In genomic region chr4:95537967-95538485, GRCh38 we compare ENCODE assay signal across 15 cellular contexts. TPM values are rescaled to one million over a fixed set of nuclear protein-coding genes. Genes with fewer than 3 reads are reported as not detected.
"Had no signal": no experiment of that assay in that cellular context is flagged by ENCODE, and none has a peak within 500 bp of the region (broad histone marks: within the 10 kb centered on the region; RNA-seq: fewer than 3 reads in every experiment).

No MANE protein-coding gene starts in this region.

- H3K4me1 ChIP-seq: right lobe of liver, SJSA1, suprapubic skin, vagina had no signal

- H3K36me3 Mint-ChIP-seq: activated naive CD8-positive, alpha-beta T cell treated with anti-CD3 and anti-CD28 coated beads, Interleukin-2, amount 10 ng/mL, durations not matched to agents 7 days and 5 days; naive B cell; stimulated activated naive B cell treated with anti-CD40 and anti-IgM and Interleukin-4, amounts not matched to agents 10 μg/mL and 1 μg/mL and 100 μg/mL, for 72 hours had no signal

- H3K4me3 Mint-ChIP-seq: activated CD4-positive, alpha-beta memory T cell treated with anti-CD3 and anti-CD28 coated beads, Interleukin-2, amount 10 ng/mL, durations not matched to agents 7 days and 5 days; activated naive CD8-positive, alpha-beta T cell treated with anti-CD3 and anti-CD28 coated beads, Interleukin-2, amount 10 ng/mL, durations not matched to agents 7 days and 5 days; effector memory CD8-positive, alpha-beta T cell; naive B cell; stimulated activated naive B cell treated with anti-CD40 and anti-IgM and Interleukin-4, amounts not matched to agents 10 μg/mL and 1 μg/mL and 100 μg/mL, for 72 hours had no signal

- H3K4me1 Mint-ChIP-seq: activated CD4-positive, alpha-beta memory T cell treated with anti-CD3 and anti-CD28 coated beads, Interleukin-2, amount 10 ng/mL, durations not matched to agents 7 days and 5 days; activated naive CD8-positive, alpha-beta T cell treated with anti-CD3 and anti-CD28 coated beads, Interleukin-2, amount 10 ng/mL, durations not matched to agents 7 days and 5 days; naive B cell; stimulated activated naive B cell treated with anti-CD40 and anti-IgM and Interleukin-4, amounts not matched to agents 10 μg/mL and 1 μg/mL and 100 μg/mL, for 72 hours had no signal

- H3K9me3 ChIP-seq: neutrophil, right lobe of liver, SJSA1, suprapubic skin, vagina had no signal

- H3K27me3 ChIP-seq: neutrophil, right lobe of liver, SJSA1, suprapubic skin, vagina had no signal

- ATAC-seq: effector memory CD8-positive, alpha-beta T cell; right lobe of liver; stimulated activated naive B cell treated with anti-CD40 and anti-IgM and Interleukin-4, amounts not matched to agents 10 μg/mL and 1 μg/mL and 100 μg/mL, for 72 hours had no signal

- H3K27ac Mint-ChIP-seq: activated CD4-positive, alpha-beta memory T cell treated with anti-CD3 and anti-CD28 coated beads, Interleukin-2, amount 10 ng/mL, durations not matched to agents 7 days and 5 days; activated naive CD8-positive, alpha-beta T cell treated with anti-CD3 and anti-CD28 coated beads, Interleukin-2, amount 10 ng/mL, durations not matched to agents 7 days and 5 days; effector memory CD8-positive, alpha-beta T cell; naive B cell; progenitor cell of endocrine pancreas; stimulated activated naive B cell treated with anti-CD40 and anti-IgM and Interleukin-4, amounts not matched to agents 10 μg/mL and 1 μg/mL and 100 μg/mL, for 72 hours had no signal

- H3K27me3 Mint-ChIP-seq: effector memory CD8-positive, alpha-beta T cell; progenitor cell of endocrine pancreas had no signal

- H3K27ac ChIP-seq: neutrophil, right lobe of liver, SJSA1, suprapubic skin, vagina, VCaP had no signal

- H3K9me3 Mint-ChIP-seq: activated CD4-positive, alpha-beta memory T cell treated with anti-CD3 and anti-CD28 coated beads, Interleukin-2, amount 10 ng/mL, durations not matched to agents 7 days and 5 days; activated naive CD8-positive, alpha-beta T cell treated with anti-CD3 and anti-CD28 coated beads, Interleukin-2, amount 10 ng/mL, durations not matched to agents 7 days and 5 days; effector memory CD8-positive, alpha-beta T cell had no signal

- DNase-seq: activated CD4-positive, alpha-beta memory T cell treated with anti-CD3 and anti-CD28 coated beads, Interleukin-2, amount 10 ng/mL, durations not matched to agents 7 days and 5 days; activated naive CD8-positive, alpha-beta T cell treated with anti-CD3 and anti-CD28 coated beads, Interleukin-2, amount 10 ng/mL, durations not matched to agents 7 days and 5 days; activated T-cell treated with anti-CD3 and anti-CD28 coated beads, Interleukin-2, amount 50 U/mL, for 48 hours; central memory CD4-positive, alpha-beta T cell; effector memory CD8-positive, alpha-beta T cell; naive B cell; right lobe of liver; stimulated activated CD4-positive, alpha-beta T cell treated with anti-CD3 and anti-CD28 coated beads, Interleukin-2, amount 100 ng/mL, for 24 hours; stimulated activated naive B cell treated with anti-CD40 and anti-IgM and Interleukin-4, amounts not matched to agents 10 μg/mL and 1 μg/mL and 100 μg/mL, for 72 hours had no signal

- H3K4me3 ChIP-seq: right lobe of liver, SJSA1, suprapubic skin, vagina had no signal

- H3K36me3 ChIP-seq: neutrophil, right lobe of liver, SJSA1, suprapubic skin, vagina had no signal

RNA-seq across cellular contexts. Expression of gene UNC5C, which starts 10.7 kb away (rescaled TPM):
- total RNA-seq: activated CD4-positive, alpha-beta memory T cell treated with anti-CD3 and anti-CD28 coated beads, Interleukin-2, amount 10 ng/mL, durations not matched to agents 7 days and 5 days; activated naive CD8-positive, alpha-beta T cell treated with anti-CD3 and anti-CD28 coated beads, Interleukin-2, amount 10 ng/mL, durations not matched to agents 7 days and 5 days had no signal
